In genomic region chr5:161421067-161421466, GRCh38 we compare ENCODE assay signal across 16 cellular contexts.
DNase-seq lines count a peak whose midpoint lies in the region; TF ChIP-seq lines count a peak whose summit lies in the region.
"Had no signal": no experiment of that assay in that cellular context is flagged by ENCODE, and none has a peak within 500 bp of the region (broad histone marks: within the 10 kb centered on the region; RNA-seq: fewer than 3 reads in every experiment).

No MANE protein-coding gene starts in this region.

- H3K27me3 Mint-ChIP-seq in neural progenitor cell (ENCODE audit: insufficient read depth, low read depth) (peaks cover 2% of the 10 kb centered on the region), osteocyte (ENCODE audit: unreplicated experiment) (no peaks in the 10 kb centered on the region)
- H3K27me3 Mint-ChIP-seq: CD8-positive, alpha-beta memory T cell had no signal

- no peaks in the 10 kb centered on the region for H3F3A ChIP-seq in neural progenitor cell (ENCODE audit: low read depth)

- TF ChIP-seq CTCF in neural progenitor cell (IDR thresholded peaks at IDR 0.05) (no peak), osteocyte (IDR thresholded peaks at IDR 0.05) (no peak)

- no peak overlapping the region for H3K9ac ChIP-seq in neural progenitor cell
- H3K9ac ChIP-seq: BLaER1 had no signal

- DNase-seq in NCI-H1417 (lab: John Stamatoyannopoulos, UW) (peak in 2 of 3 experiments; percentile 4 to 68), NCI-H1417 treated with DMSO at 0.1 percent for 48 hours (lab: John Stamatoyannopoulos, UW) (no peak), NCI-H1694 treated with DMSO at 0.1 percent for 48 hours (lab: John Stamatoyannopoulos, UW) (peak; percentile 19), NCI-H69 (lab: John Stamatoyannopoulos, UW) (peak; percentile 3), neural progenitor cell (ENCODE audit: low spot score) (peak; percentile 5), HK-2 (ENCODE audit: unreplicated experiment) (no peak), osteocyte (ENCODE audit: extremely low spot score, unreplicated experiment) (no peak)
- DNase-seq: 8988T; AML-193; Caco-2; CD8-positive, alpha-beta memory T cell; DMS79; GOT3; H9 had no signal

- H3K27me3 ChIP-seq in neural progenitor cell = no peaks in the 10 kb centered on the region
- H3K27me3 ChIP-seq: BLaER1 had no signal

- no peaks in the 10 kb centered on the region for H4K20me1 ChIP-seq in neural progenitor cell (ENCODE audit: low read depth)
- H4K20me1 ChIP-seq: BLaER1 had no signal

- H3K4me3 ChIP-seq in neural progenitor cell = no peak overlapping the region
- H3K4me3 ChIP-seq: BLaER1, GM12878 had no signal

- peaks cover 9% of the 10 kb centered on the region for H3K4me1 ChIP-seq in neural progenitor cell
- H3K4me1 ChIP-seq: BLaER1, Caco-2 had no signal

- no peaks in the 10 kb centered on the region for H3K79me2 ChIP-seq in neural progenitor cell (ENCODE audit: low read depth)

- H3K9me3 Mint-ChIP-seq in neural progenitor cell = peaks cover 10% of the 10 kb centered on the region
- peaks cover 6% of the 10 kb centered on the region for H3K9me3 Mint-ChIP-seq in osteocyte (ENCODE audit: unreplicated experiment)

- no peaks in the 10 kb centered on the region for H3K9me3 ChIP-seq in neural progenitor cell (ENCODE audit: low read depth)
- H3K9me3 ChIP-seq: Caco-2 had no signal

- no peak overlapping the region for H3K4me2 ChIP-seq in neural progenitor cell
- H3K4me2 ChIP-seq: BLaER1 had no signal

- H3K27ac Mint-ChIP-seq in neural progenitor cell (no peak overlapping the region), osteocyte (ENCODE audit: unreplicated experiment) (no peak overlapping the region)
- H3K27ac Mint-ChIP-seq: CD8-positive, alpha-beta memory T cell had no signal

- no peaks in the 10 kb centered on the region for H3K36me3 Mint-ChIP-seq in neural progenitor cell
- H3K36me3 Mint-ChIP-seq in osteocyte (ENCODE audit: unreplicated experiment) = no peaks in the 10 kb centered on the region
- H3K36me3 Mint-ChIP-seq: CD8-positive, alpha-beta memory T cell had no signal

- H3K36me3 ChIP-seq in neural progenitor cell = no peaks in the 10 kb centered on the region
- H3K36me3 ChIP-seq: BLaER1 had no signal

- H3K4me3 Mint-ChIP-seq in neural progenitor cell (no peak overlapping the region), osteocyte (ENCODE audit: unreplicated experiment) (no peak overlapping the region)
- H3K4me3 Mint-ChIP-seq: CD8-positive, alpha-beta memory T cell; H9 had no signal

- no peak overlapping the region for H2AFZ ChIP-seq in neural progenitor cell (replicated peaks)

- no peak overlapping the region for H3K27ac ChIP-seq in neural progenitor cell
- H3K27ac ChIP-seq: BLaER1 had no signal

- H3K4me1 Mint-ChIP-seq in neural progenitor cell = peaks cover 11% of the 10 kb centered on the region
- no peaks in the 10 kb centered on the region for H3K4me1 Mint-ChIP-seq in osteocyte (ENCODE audit: unreplicated experiment)
- H3K4me1 Mint-ChIP-seq: CD8-positive, alpha-beta memory T cell had no signal

Comparison
In these comparisons a context has a peak if more than half of its experiments do, and no peak if none do; other contexts are left out.
1. DNase-seq: peak in NCI-H1417 (2 of 3), NCI-H1694 treated with DMSO at 0.1 percent for 48 hours (single experiment), NCI-H69 (single experiment) and neural progenitor cell (single experiment); none in NCI-H1417 treated with DMSO at 0.1 percent for 48 hours (single experiment), HK-2 (single experiment) and osteocyte (single experiment).